8 cellular contexts compared by ENCODE assay signal in the genomic region with DNA sequence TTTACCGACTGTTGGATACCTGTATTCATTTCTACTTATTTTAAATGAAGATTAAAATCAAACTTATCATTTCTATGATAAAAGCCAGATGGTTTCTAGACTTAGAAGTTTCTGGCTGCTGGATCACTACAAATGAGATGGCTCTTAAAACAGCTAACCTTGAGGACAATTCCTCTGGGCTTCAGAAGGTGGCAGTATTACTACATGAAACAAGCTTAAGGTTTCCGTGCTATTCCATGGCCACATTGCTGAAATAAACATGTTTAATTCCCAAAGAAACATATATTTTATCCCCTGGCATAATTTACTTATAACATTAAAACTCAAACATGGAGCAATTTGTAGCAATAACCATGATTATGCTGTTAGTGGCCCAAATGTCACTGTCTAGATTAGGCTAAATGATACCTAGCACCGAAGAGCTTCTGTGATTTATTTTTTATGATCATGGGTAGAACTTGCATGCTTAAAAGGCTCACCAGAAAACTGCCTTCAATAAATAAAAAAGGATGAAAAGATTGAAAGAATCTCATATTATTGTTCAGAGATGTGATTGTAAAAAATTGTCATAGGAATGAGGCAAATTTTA.
DNase-seq lines count a peak whose midpoint lies in the region; ATAC-seq and TF ChIP-seq lines count a peak whose summit lies in the region.

No MANE protein-coding gene starts in this region.

- intact Hi-C loops in sigmoid colon (cut with DNase I) = loop anchor here (2.0 to 5.0 kb wide), 2 partner anchors 156 to 212 kb away; no protein-coding TSS in a partner anchor

- H3K4me1 ChIP-seq in SK-N-SH (ENCODE audit: control insufficient read depth in 1 of 2, insufficient read depth in 2 of 2, low read depth in 1 of 2, low read length in 1 of 2) (peaks cover 13 to 36% of the 10 kb centered on the region in 2 experiments; a peak in 3 of 4 replicates), gastroesophageal sphincter (peaks cover 0 to 4% (median 0%) of the 10 kb centered on the region in 3 donors), sigmoid colon (peaks cover 0 to 43% (median 21%) of the 10 kb centered on the region in 4 donors)

- ATAC-seq in gastroesophageal sphincter = no peak

- H3K4me3 ChIP-seq in SK-N-SH (ENCODE audit: low read depth in 2 of 2, low read length in 1 of 2) (no peak overlapping the region), gastroesophageal sphincter (no peak overlapping the region), sigmoid colon (no peak overlapping the region)

- peak; percentile 91 for TF ChIP-seq CTCF in SK-N-SH (IDR thresholded peaks at IDR 0.05)
- peak; percentile 51 to 80 (median 72) for TF ChIP-seq CTCF in gastroesophageal sphincter (IDR thresholded peaks at IDR 0.05)
- TF ChIP-seq CTCF in sigmoid colon (IDR thresholded peaks at IDR 0.05) = peak; percentile 60 to 81 (median 66)

- DNase-seq in NCI-H1105 treated with DMSO at 0.1 percent for 48 hours (lab: John Stamatoyannopoulos, UW) = peak; percentile 29
- no peak for DNase-seq in NCI-H1105 (lab: John Stamatoyannopoulos, UW)
- DNase-seq in HuH-7 (ENCODE audit: low spot score) = peak; percentile 28
- peak; percentile 58 for DNase-seq in SK-N-SH
- no peak for DNase-seq in sigmoid colon
- DNase-seq in stimulated activated naive CD4-positive, alpha-beta T cell (lab: John Stamatoyannopoulos, UW) = no peak
- no peak for DNase-seq in activated gamma-delta T cell treated with Interleukin-2 at 50 U/mL for 16 hours

- 35% methylated on average over 3 of the region's 3 CpGs for WGBS in SK-N-SH (ENCODE audit: low lambda C conversion rate)
- 13 to 24% methylated on average over 3 of the region's 3 CpGs for WGBS in gastroesophageal sphincter (ENCODE audit: low coverage in 1 of 2), 2 donors
- 7 to 20% methylated on average over 3 of the region's 3 CpGs for WGBS in sigmoid colon, 2 donors

- H3K79me2 ChIP-seq in SK-N-SH (ENCODE audit: insufficient read depth) = no peaks in the 10 kb centered on the region

- TF ChIP-seq POLR2A in gastroesophageal sphincter (IDR thresholded peaks at IDR 0.05) (no peak), sigmoid colon (IDR thresholded peaks at IDR 0.05) (no peak)

- TF ChIP-seq EP300 in SK-N-SH (IDR thresholded peaks at IDR 0.05; ENCODE audit: borderline replicate concordance in 1 of 2, low read depth in 1 of 2, low read length in 1 of 2) (0 out of 4 replicates have a peak, but pooled peaks of 1 of the 2 experiments have one; percentile 2), gastroesophageal sphincter (IDR thresholded peaks at IDR 0.05) (no peak), sigmoid colon (IDR thresholded peaks at IDR 0.05) (no peak)

- peak overlapping the region in 1 of 2 experiments; percentile 90; a peak in 2 of 4 replicates for H3K27ac ChIP-seq in SK-N-SH (ENCODE audit: low read depth in 2 of 2, low read length in 1 of 2)
- no peak overlapping the region for H3K27ac ChIP-seq in gastroesophageal sphincter
- H3K27ac ChIP-seq in sigmoid colon = no peak overlapping the region

- H3K9ac ChIP-seq in SK-N-SH = no peak overlapping the region

- peaks cover 14% of the 10 kb centered on the region for H3F3A ChIP-seq in SK-N-SH (replicated peaks; ENCODE audit: insufficient read depth)

- H3K9me3 ChIP-seq in SK-N-SH (no peaks in the 10 kb centered on the region), gastroesophageal sphincter (no peaks in the 10 kb centered on the region), sigmoid colon (no peaks in the 10 kb centered on the region)

- H3K36me3 ChIP-seq in SK-N-SH (replicated peaks in 1 of 2; ENCODE audit: control insufficient read depth in 1 of 2, insufficient read depth in 2 of 2, low read length in 1 of 2) (no peaks in the 10 kb centered on the region), gastroesophageal sphincter (no peaks in the 10 kb centered on the region), sigmoid colon (no peaks in the 10 kb centered on the region)

- H3K4me2 ChIP-seq in SK-N-SH = no peak overlapping the region

- H3K27me3 ChIP-seq in SK-N-SH (ENCODE audit: insufficient read depth) (no peaks in the 10 kb centered on the region), gastroesophageal sphincter (no peaks in the 10 kb centered on the region), sigmoid colon (no peaks in the 10 kb centered on the region)

- CTCF ChIA-PET in SK-N-SH (lab: Yijun Ruan, JAX) = interaction anchor here (0.6 to 4.6 kb wide), 43 partner anchors 10 to 1844 kb away, joined by 3 to 128 read pairs (median 4); no protein-coding TSS in a partner anchor

- TF ChIP-seq RAD21 in SK-N-SH (IDR thresholded peaks at IDR 0.05; ENCODE audit: low read length) = peak; percentile 97

- no peaks in the 10 kb centered on the region for H4K20me1 ChIP-seq in SK-N-SH (ENCODE audit: insufficient read depth)

- H3K9me2 ChIP-seq in SK-N-SH = no peaks in the 10 kb centered on the region

- H2AFZ ChIP-seq in SK-N-SH (ENCODE audit: low read depth) = no peak overlapping the region

- POLR2A ChIA-PET in SK-N-SH (lab: Yijun Ruan, JAX) = interaction anchor here (0.6 to 1.6 kb wide), 7 partner anchors 24 to 1836 kb away, joined by 3 to 4 read pairs (median 3); partner anchors contain the start of gene DPH6

TF ChIP-seq in SK-N-SH, 30 proteins besides CTCF, POLR2A, EP300 and RAD21:
- TF ChIP-seq GATA2 (CRISPR knock-in tag; IDR thresholded peaks at IDR 0.05) = no peak
- TF ChIP-seq CHD2 (IDR thresholded peaks at IDR 0.05; ENCODE audit: low read length, partially characterized antibody) = no peak
- TF ChIP-seq RCOR1 (IDR thresholded peaks at IDR 0.05; ENCODE audit: low read length) = no peak
- TF ChIP-seq SMC3 (IDR thresholded peaks at IDR 0.05; ENCODE audit: low read depth, low read length) = peak; percentile 84
- TF ChIP-seq, protein P1, sequence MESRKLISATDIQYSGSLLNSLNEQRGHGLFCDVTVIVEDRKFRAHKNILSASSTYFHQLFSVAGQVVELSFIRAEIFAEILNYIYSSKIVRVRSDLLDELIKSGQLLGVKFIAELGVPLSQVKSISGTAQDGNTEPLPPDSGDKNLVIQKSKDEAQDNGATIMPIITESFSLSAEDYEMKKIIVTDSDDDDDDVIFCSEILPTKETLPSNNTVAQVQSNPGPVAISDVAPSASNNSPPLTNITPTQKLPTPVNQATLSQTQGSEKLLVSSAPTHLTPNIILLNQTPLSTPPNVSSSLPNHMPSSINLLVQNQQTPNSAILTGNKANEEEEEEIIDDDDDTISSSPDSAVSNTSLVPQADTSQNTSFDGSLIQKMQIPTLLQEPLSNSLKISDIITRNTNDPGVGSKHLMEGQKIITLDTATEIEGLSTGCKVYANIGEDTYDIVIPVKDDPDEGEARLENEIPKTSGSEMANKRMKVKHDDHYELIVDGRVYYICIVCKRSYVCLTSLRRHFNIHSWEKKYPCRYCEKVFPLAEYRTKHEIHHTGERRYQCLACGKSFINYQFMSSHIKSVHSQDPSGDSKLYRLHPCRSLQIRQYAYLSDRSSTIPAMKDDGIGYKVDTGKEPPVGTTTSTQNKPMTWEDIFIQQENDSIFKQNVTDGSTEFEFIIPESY (IDR thresholded peaks at IDR 0.05; ENCODE audit: borderline replicate concordance, low read depth) = no peak
- no peak for TF ChIP-seq FOXM1 (IDR thresholded peaks at IDR 0.05; ENCODE audit: low read depth)
- TF ChIP-seq TEAD4 (IDR thresholded peaks at IDR 0.05; ENCODE audit: borderline replicate concordance, insufficient read depth) = 0 out of 2 replicates have a peak, but pooled peaks have one; percentile 1
- no peak for TF ChIP-seq GABPA (IDR thresholded peaks at IDR 0.05; ENCODE audit: low read depth)
- no peak for TF ChIP-seq MEF2A (IDR thresholded peaks at IDR 0.05; ENCODE audit: borderline replicate concordance, low read depth)
- TF ChIP-seq, protein P2, sequence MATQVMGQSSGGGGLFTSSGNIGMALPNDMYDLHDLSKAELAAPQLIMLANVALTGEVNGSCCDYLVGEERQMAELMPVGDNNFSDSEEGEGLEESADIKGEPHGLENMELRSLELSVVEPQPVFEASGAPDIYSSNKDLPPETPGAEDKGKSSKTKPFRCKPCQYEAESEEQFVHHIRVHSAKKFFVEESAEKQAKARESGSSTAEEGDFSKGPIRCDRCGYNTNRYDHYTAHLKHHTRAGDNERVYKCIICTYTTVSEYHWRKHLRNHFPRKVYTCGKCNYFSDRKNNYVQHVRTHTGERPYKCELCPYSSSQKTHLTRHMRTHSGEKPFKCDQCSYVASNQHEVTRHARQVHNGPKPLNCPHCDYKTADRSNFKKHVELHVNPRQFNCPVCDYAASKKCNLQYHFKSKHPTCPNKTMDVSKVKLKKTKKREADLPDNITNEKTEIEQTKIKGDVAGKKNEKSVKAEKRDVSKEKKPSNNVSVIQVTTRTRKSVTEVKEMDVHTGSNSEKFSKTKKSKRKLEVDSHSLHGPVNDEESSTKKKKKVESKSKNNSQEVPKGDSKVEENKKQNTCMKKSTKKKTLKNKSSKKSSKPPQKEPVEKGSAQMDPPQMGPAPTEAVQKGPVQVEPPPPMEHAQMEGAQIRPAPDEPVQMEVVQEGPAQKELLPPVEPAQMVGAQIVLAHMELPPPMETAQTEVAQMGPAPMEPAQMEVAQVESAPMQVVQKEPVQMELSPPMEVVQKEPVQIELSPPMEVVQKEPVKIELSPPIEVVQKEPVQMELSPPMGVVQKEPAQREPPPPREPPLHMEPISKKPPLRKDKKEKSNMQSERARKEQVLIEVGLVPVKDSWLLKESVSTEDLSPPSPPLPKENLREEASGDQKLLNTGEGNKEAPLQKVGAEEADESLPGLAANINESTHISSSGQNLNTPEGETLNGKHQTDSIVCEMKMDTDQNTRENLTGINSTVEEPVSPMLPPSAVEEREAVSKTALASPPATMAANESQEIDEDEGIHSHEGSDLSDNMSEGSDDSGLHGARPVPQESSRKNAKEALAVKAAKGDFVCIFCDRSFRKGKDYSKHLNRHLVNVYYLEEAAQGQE (IDR thresholded peaks at IDR 0.05; ENCODE audit: low read depth, low read length) = no peak
- no peak for TF ChIP-seq FOSL2 (IDR thresholded peaks at IDR 0.05; ENCODE audit: borderline replicate concordance, low read depth)
- no peak for TF ChIP-seq TCF12 (IDR thresholded peaks at IDR 0.05)
- TF ChIP-seq, protein P3, sequence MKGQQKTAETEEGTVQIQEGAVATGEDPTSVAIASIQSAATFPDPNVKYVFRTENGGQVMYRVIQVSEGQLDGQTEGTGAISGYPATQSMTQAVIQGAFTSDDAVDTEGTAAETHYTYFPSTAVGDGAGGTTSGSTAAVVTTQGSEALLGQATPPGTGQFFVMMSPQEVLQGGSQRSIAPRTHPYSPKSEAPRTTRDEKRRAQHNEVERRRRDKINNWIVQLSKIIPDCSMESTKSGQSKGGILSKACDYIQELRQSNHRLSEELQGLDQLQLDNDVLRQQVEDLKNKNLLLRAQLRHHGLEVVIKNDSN (IDR thresholded peaks at IDR 0.05; ENCODE audit: borderline replicate concordance, low read depth) = no peak

Comparison
In these comparisons a context has a peak if more than half of its experiments do, and no peak if none do; other contexts are left out.
1. DNase-seq: peak in NCI-H1105 treated with DMSO at 0.1 percent for 48 hours (single experiment), HuH-7 (single experiment) and SK-N-SH (single experiment); none in NCI-H1105 (single experiment), sigmoid colon (single experiment), stimulated activated naive CD4-positive, alpha-beta T cell (0 of 6) and activated gamma-delta T cell treated with Interleukin-2 at 50 U/mL for 16 hours (single experiment).
2. Peak in every context shown above with its lines, with median percentiles within 50 percentile points of each other: CTCF ChIP-seq.